In genomic region chr6:114194362-114195343, GRCh38 we compare ENCODE assay signal across 12 cellular contexts.
DNase-seq lines count a peak whose midpoint lies in the region; ATAC-seq and TF ChIP-seq lines count a peak whose summit lies in the region.
"Had no signal": no experiment of that assay in that cellular context is flagged by ENCODE, and none has a peak within 500 bp of the region (broad histone marks: within the 10 kb centered on the region; RNA-seq: fewer than 3 reads in every experiment).

No MANE protein-coding gene starts in this region.

- peak overlapping the region; percentile 77 for H2AFZ ChIP-seq in neural progenitor cell (replicated peaks)

- H3K27ac Mint-ChIP-seq in neural progenitor cell: no peak overlapping the region
- H3K27ac Mint-ChIP-seq: activated T-cell treated with anti-CD3 and anti-CD28 coated beads, Interleukin-2, amount 50 U/mL, for 72 hours had no signal

- no peaks in the 10 kb centered on the region for H4K20me1 ChIP-seq in neural progenitor cell (ENCODE audit: low read depth)

- TF ChIP-seq CTCF in brain microvascular endothelial cell (IDR thresholded peaks at IDR 0.05; ENCODE audit: low read depth, low read length, missing control alignments) (no peak), neural progenitor cell (IDR thresholded peaks at IDR 0.05) (no peak), tibial nerve (IDR thresholded peaks at IDR 0.05) (no peak)

- H3K27me3 Mint-ChIP-seq in neural progenitor cell (ENCODE audit: insufficient read depth, low read depth): no peaks in the 10 kb centered on the region

- ATAC-seq in GM19455 (IDR thresholded peaks at IDR 0.05; ENCODE audit: unreplicated experiment) (no peak), GM21723 (IDR thresholded peaks at IDR 0.05; ENCODE audit: unreplicated experiment) (no peak)
- ATAC-seq: activated T-cell treated with anti-CD3 and anti-CD28 coated beads, Interleukin-2, amount 50 U/mL, for 72 hours; esophagus mucosa had no signal

- H3K36me3 Mint-ChIP-seq in neural progenitor cell: no peaks in the 10 kb centered on the region

- no peak overlapping the region for H3K4me2 ChIP-seq in neural progenitor cell

- no peak for TF ChIP-seq EP300 in tibial nerve (IDR thresholded peaks at IDR 0.05)

- no peaks in the 10 kb centered on the region for H3K27me3 ChIP-seq in brain microvascular endothelial cell (replicated peaks)
- no peaks in the 10 kb centered on the region for H3K27me3 ChIP-seq in neural progenitor cell
- H3K27me3 ChIP-seq in tibial nerve: no peaks in the 10 kb centered on the region

- no peaks in the 10 kb centered on the region for H3K79me2 ChIP-seq in neural progenitor cell (ENCODE audit: low read depth)

- no peak overlapping the region for H3K4me3 Mint-ChIP-seq in neural progenitor cell
- H3K4me3 Mint-ChIP-seq: activated T-cell treated with anti-CD3 and anti-CD28 coated beads, Interleukin-2, amount 50 U/mL, for 72 hours had no signal

- no peaks in the 10 kb centered on the region for H3K9me3 Mint-ChIP-seq in neural progenitor cell
- H3K9me3 Mint-ChIP-seq: activated T-cell treated with anti-CD3 and anti-CD28 coated beads, Interleukin-2, amount 50 U/mL, for 72 hours had no signal

- 36 to 37% methylated on average over 5 of the region's 5 CpGs for WGBS in tibial nerve, 2 donors

- no peak for TF ChIP-seq POLR2A in tibial nerve (IDR thresholded peaks at IDR 0.05)

- H3K36me3 ChIP-seq in brain microvascular endothelial cell (replicated peaks) (no peaks in the 10 kb centered on the region), neural progenitor cell (no peaks in the 10 kb centered on the region), tibial nerve (no peaks in the 10 kb centered on the region)

- H3K4me1 Mint-ChIP-seq in neural progenitor cell: peaks cover 19% of the 10 kb centered on the region

- DNase-seq in EH (ENCODE audit: low read depth): peak; percentile 6
- peak; percentile 29 for DNase-seq in M059J (ENCODE audit: low read depth)
- DNase-seq in brain microvascular endothelial cell: peak; percentile 8
- DNase-seq in neural progenitor cell (ENCODE audit: low spot score): no peak
- DNase-seq in tibial nerve (ENCODE audit: low spot score in 2 of 2): no peak
- DNase-seq: activated T-cell treated with anti-CD3 and anti-CD28 coated beads, Interleukin-2, amount 50 U/mL, for 72 hours; central memory CD4-positive, alpha-beta T cell; NCI-H2081 treated with DMSO at 0.1 percent for 48 hours; stimulated activated CD8-positive, alpha-beta memory T cell treated with anti-CD3 and anti-CD28 coated beads, Interleukin-4, amount 100 ng/mL, for 48 hours had no signal

- H3F3A ChIP-seq in neural progenitor cell (ENCODE audit: low read depth): peaks cover 24% of the 10 kb centered on the region

- H3K4me1 ChIP-seq in neural progenitor cell (peaks cover 30% of the 10 kb centered on the region), tibial nerve (peaks cover 0 to 12% (median 0%) of the 10 kb centered on the region in 4 donors)

- H3K9ac ChIP-seq in neural progenitor cell: no peak overlapping the region

- no peaks in the 10 kb centered on the region for H3K9me3 ChIP-seq in neural progenitor cell (ENCODE audit: low read depth)
- no peaks in the 10 kb centered on the region for H3K9me3 ChIP-seq in tibial nerve

- no peak overlapping the region for H3K27ac ChIP-seq in brain microvascular endothelial cell
- H3K27ac ChIP-seq in neural progenitor cell: no peak overlapping the region
- peak overlapping the region in 1 of 4 donors; percentile 60 for H3K27ac ChIP-seq in tibial nerve

- in situ Hi-C loops in brain microvascular endothelial cell (cut with HindIII; ENCODE audit: low pct_ligation_motif_present, low sequenced_read_pairs): no loop called here

- H3K4me3 ChIP-seq in brain microvascular endothelial cell (ENCODE audit: low read depth, low read length) (no peak overlapping the region), neural progenitor cell (no peak overlapping the region), tibial nerve (no peak overlapping the region)

Comparison
In these comparisons a context has a peak if more than half of its experiments do, and no peak if none do; other contexts are left out.
1. DNase-seq: peak in EH (single experiment), M059J (single experiment) and brain microvascular endothelial cell (single experiment); none in neural progenitor cell (single experiment) and tibial nerve (0 of 2).